Comparison of ENCODE assay signal across 2 cellular contexts in genomic region chr11:11876458-11876857, GRCh38.
TF ChIP-seq lines count a peak whose summit lies in the region.

No MANE protein-coding gene starts in this region.

TF ChIP-seq in IMR-90, 13 proteins besides CTCF, POLR2A, EP300 and RAD21 (continued from another document):
- no peak for TF ChIP-seq USF2 (IDR thresholded peaks at IDR 0.05; ENCODE audit: low read depth, low read length)
- no peak for TF ChIP-seq FOS (IDR thresholded peaks at IDR 0.05; ENCODE audit: low read depth, low read length)
- TF ChIP-seq BHLHE40 (IDR thresholded peaks at IDR 0.05; ENCODE audit: low read depth, low read length), result no peak
- no peak for TF ChIP-seq SMC3 (IDR thresholded peaks at IDR 0.05; ENCODE audit: low read depth, low read length)
- no peak for TF ChIP-seq CHD1 (IDR thresholded peaks at IDR 0.05; ENCODE audit: low read depth, low read length)
- TF ChIP-seq MAFK (IDR thresholded peaks at IDR 0.05; ENCODE audit: low read depth, low read length), result no peak
- no peak for TF ChIP-seq ELK1 (IDR thresholded peaks at IDR 0.05; ENCODE audit: borderline replicate concordance, low read depth, low read length)
- no peak for TF ChIP-seq MAZ (IDR thresholded peaks at IDR 0.05; ENCODE audit: borderline replicate concordance, low read depth, low read length)
- no peak for TF ChIP-seq CEBPB (IDR thresholded peaks at IDR 0.05; ENCODE audit: low read depth, low read length)
- no peak for TF ChIP-seq MXI1 (IDR thresholded peaks at IDR 0.05; ENCODE audit: borderline replicate concordance, low read depth, low read length)
- TF ChIP-seq RCOR1 (IDR thresholded peaks at IDR 0.05; ENCODE audit: insufficient replicate concordance, low read length), result no peak
- TF ChIP-seq RFX5 (IDR thresholded peaks at IDR 0.05; ENCODE audit: low read depth, low read length), result no peak

TF ChIP-seq in WTC11, 78 proteins besides CTCF, POLR2A, EP300 and RAD21 (continued from another document):
- TF ChIP-seq STAT6 (CRISPR knock-in tag; conservative IDR thresholded peaks at IDR 0.05; ENCODE audit: low read depth), result no peak
- peak; percentile 72; the same call in 1 of the 2 replicates for TF ChIP-seq EMX1 (CRISPR knock-in tag; IDR thresholded peaks at IDR 0.05)
- TF ChIP-seq FOXJ3 (CRISPR knock-in tag; IDR thresholded peaks at IDR 0.05; ENCODE audit: borderline replicate concordance), result no peak
- no peak for TF ChIP-seq ZNF512 (CRISPR knock-in tag; IDR thresholded peaks at IDR 0.05; ENCODE audit: borderline replicate concordance)
- peak; percentile 90 for TF ChIP-seq ZSCAN18 (CRISPR knock-in tag; IDR thresholded peaks at IDR 0.05)
- TF ChIP-seq TP53 (CRISPR knock-in tag; IDR thresholded peaks at IDR 0.05), result no peak
- no peak for TF ChIP-seq JAZF1 (CRISPR knock-in tag; IDR thresholded peaks at IDR 0.05)
- no peak for TF ChIP-seq RELA (CRISPR knock-in tag; IDR thresholded peaks at IDR 0.05; ENCODE audit: borderline replicate concordance)
- no peak for TF ChIP-seq MYBL2 (CRISPR knock-in tag; IDR thresholded peaks at IDR 0.05)
- TF ChIP-seq ZNF396 (CRISPR knock-in tag; IDR thresholded peaks at IDR 0.05; ENCODE audit: borderline replicate concordance), result 0 out of 2 replicates have a peak, but pooled peaks have one; percentile 43
- TF ChIP-seq ZNF671 (CRISPR knock-in tag; IDR thresholded peaks at IDR 0.05), result 0 out of 2 replicates have a peak, but pooled peaks have one; percentile 17
- no peak for TF ChIP-seq ZMAT4 (CRISPR knock-in tag; IDR thresholded peaks at IDR 0.05)
- TF ChIP-seq ERG (CRISPR knock-in tag; IDR thresholded peaks at IDR 0.05), result peak; percentile 86; the same call in 1 of the 2 replicates
- TF ChIP-seq HMGXB4 (CRISPR knock-in tag; IDR thresholded peaks at IDR 0.05), result no peak
- no peak for TF ChIP-seq ZNF219 (CRISPR knock-in tag; IDR thresholded peaks at IDR 0.05; ENCODE audit: borderline replicate concordance)
- TF ChIP-seq ATF6 (CRISPR knock-in tag; IDR thresholded peaks at IDR 0.05), result no peak
- no peak for TF ChIP-seq NFATC4 (CRISPR knock-in tag; IDR thresholded peaks at IDR 0.05)
- 0 out of 2 replicates have a peak, but pooled peaks have one; percentile 21 for TF ChIP-seq MXD4 (CRISPR knock-in tag; IDR thresholded peaks at IDR 0.05; ENCODE audit: borderline replicate concordance)
- TF ChIP-seq GRHL2 (CRISPR knock-in tag; IDR thresholded peaks at IDR 0.05; ENCODE audit: insufficient replicate concordance, severe bottlenecking), result no peak
- no peak for TF ChIP-seq ZNF138 (CRISPR knock-in tag; conservative IDR thresholded peaks at IDR 0.05)
